ENCODE assay signal across 1 cellular context in the genomic region with DNA sequence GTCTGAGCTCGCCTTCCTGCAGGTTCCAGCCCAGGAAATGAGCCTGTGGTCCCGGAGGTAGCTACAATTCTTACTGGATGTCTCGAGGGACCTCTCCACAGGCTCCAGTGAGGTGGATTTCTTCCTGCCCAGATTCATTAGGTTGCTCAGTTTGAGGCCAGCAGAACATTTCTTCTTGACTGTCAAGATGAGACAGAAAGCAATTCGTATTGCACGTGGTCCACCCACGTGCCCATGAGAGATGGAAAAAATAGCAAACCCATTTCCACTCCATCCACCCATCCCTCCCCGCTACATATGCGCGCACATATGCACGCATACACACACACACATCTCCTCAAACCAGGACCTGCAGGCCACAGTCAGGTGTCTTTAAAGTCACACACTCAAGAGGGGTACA.
TF ChIP-seq lines count a peak whose summit lies in the region.

No MANE protein-coding gene starts in this region.

TF ChIP-seq in IMR-90, 13 proteins besides CTCF, POLR2A, EP300 and RAD21:
- TF ChIP-seq RCOR1 (IDR thresholded peaks at IDR 0.05; ENCODE audit: insufficient replicate concordance, low read length) (no peak), NFE2L2 (IDR thresholded peaks at IDR 0.05; ENCODE audit: low read depth, low read length) (no peak), FOS (IDR thresholded peaks at IDR 0.05; ENCODE audit: low read depth, low read length) (no peak), BHLHE40 (IDR thresholded peaks at IDR 0.05; ENCODE audit: low read depth, low read length) (no peak), RFX5 (IDR thresholded peaks at IDR 0.05; ENCODE audit: low read depth, low read length) (no peak), SMC3 (IDR thresholded peaks at IDR 0.05; ENCODE audit: low read depth, low read length) (no peak), MXI1 (IDR thresholded peaks at IDR 0.05; ENCODE audit: borderline replicate concordance, low read depth, low read length) (no peak), MAZ (IDR thresholded peaks at IDR 0.05; ENCODE audit: borderline replicate concordance, low read depth, low read length) (no peak), MAFK (IDR thresholded peaks at IDR 0.05; ENCODE audit: low read depth, low read length) (no peak), CEBPB (IDR thresholded peaks at IDR 0.05; ENCODE audit: low read depth, low read length) (no peak), CHD1 (IDR thresholded peaks at IDR 0.05; ENCODE audit: low read depth, low read length) (no peak)
- TF ChIP-seq, protein P1, sequence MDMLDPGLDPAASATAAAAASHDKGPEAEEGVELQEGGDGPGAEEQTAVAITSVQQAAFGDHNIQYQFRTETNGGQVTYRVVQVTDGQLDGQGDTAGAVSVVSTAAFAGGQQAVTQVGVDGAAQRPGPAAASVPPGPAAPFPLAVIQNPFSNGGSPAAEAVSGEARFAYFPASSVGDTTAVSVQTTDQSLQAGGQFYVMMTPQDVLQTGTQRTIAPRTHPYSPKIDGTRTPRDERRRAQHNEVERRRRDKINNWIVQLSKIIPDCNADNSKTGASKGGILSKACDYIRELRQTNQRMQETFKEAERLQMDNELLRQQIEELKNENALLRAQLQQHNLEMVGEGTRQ (IDR thresholded peaks at IDR 0.05; ENCODE audit: low read depth, low read length), result no peak
- TF ChIP-seq, protein P2, sequence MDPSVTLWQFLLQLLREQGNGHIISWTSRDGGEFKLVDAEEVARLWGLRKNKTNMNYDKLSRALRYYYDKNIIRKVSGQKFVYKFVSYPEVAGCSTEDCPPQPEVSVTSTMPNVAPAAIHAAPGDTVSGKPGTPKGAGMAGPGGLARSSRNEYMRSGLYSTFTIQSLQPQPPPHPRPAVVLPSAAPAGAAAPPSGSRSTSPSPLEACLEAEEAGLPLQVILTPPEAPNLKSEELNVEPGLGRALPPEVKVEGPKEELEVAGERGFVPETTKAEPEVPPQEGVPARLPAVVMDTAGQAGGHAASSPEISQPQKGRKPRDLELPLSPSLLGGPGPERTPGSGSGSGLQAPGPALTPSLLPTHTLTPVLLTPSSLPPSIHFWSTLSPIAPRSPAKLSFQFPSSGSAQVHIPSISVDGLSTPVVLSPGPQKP (IDR thresholded peaks at IDR 0.05; ENCODE audit: borderline replicate concordance, low read depth, low read length), result no peak
TF ChIP-seq in IMR-90: peak in this region for 0.
